ENCODE assay signal across 11 cellular contexts in genomic region chr19:46678110-46678732, GRCh38. TPM values are rescaled to one million over a fixed set of nuclear protein-coding genes. Genes with fewer than 3 reads are reported as not detected.
DNase-seq lines count a peak whose midpoint lies in the region; ATAC-seq, FAIRE-seq and TF ChIP-seq lines count a peak whose summit lies in the region.
"Had no signal": no experiment of that assay in that cellular context is flagged by ENCODE, and none has a peak within 500 bp of the region (broad histone marks: within the 10 kb centered on the region; RNA-seq: fewer than 3 reads in every experiment).

No MANE protein-coding gene starts in this region.

- peak; percentile 41 to 60 for ATAC-seq in right cardiac atrium
- peak; percentile 75 for ATAC-seq in left colon

- WGBS in right cardiac atrium, result 84% methylated on average over 26 of the region's 26 CpGs

- H3K36me3 ChIP-seq in left ventricle myocardium inferior, result peaks cover 81% of the 10 kb centered on the region

- H3K27me3 ChIP-seq in right cardiac atrium (ENCODE audit: control insufficient read depth, insufficient read depth) (no peaks in the 10 kb centered on the region), left ventricle myocardium inferior (ENCODE audit: low read depth) (no peaks in the 10 kb centered on the region)

- intact Hi-C loops in right cardiac atrium (cut with DNase I) (no loop called here), left ventricle myocardium inferior (cut with micrococcal nuclease) (no loop called here), left colon (cut with DNase I, micrococcal nuclease) (no loop called here)

- H3K4me1 ChIP-seq in right cardiac atrium (ENCODE audit: control insufficient read depth, insufficient read depth, low read length) (no peaks in the 10 kb centered on the region), left ventricle myocardium inferior (no peaks in the 10 kb centered on the region)

- H3K9me3 ChIP-seq in right cardiac atrium (ENCODE audit: control insufficient read depth, low read length), result no peaks in the 10 kb centered on the region
- H3K9me3 ChIP-seq in left ventricle myocardium inferior (replicated peaks), result no peaks in the 10 kb centered on the region

- H3K4me3 ChIP-seq in right cardiac atrium (ENCODE audit: low read length), result no peak overlapping the region
- no peak overlapping the region for H3K4me3 ChIP-seq in left ventricle myocardium inferior

- TF ChIP-seq CTCF in left ventricle myocardium inferior (IDR thresholded peaks at IDR 0.05; ENCODE audit: borderline replicate concordance), result no peak
- no peak for TF ChIP-seq CTCF in D721Med (IDR thresholded peaks at IDR 0.05; ENCODE audit: insufficient read depth, missing control alignments)

- FAIRE-seq in urothelium cell line (lab: Jason Lieb, UNC), result peak; percentile 40
- no peak for FAIRE-seq in D721Med (lab: Jason Lieb, UNC)

- peak in 2 of 3 donors; percentile 35 to 71 for DNase-seq in right cardiac atrium
- no peak for DNase-seq in left ventricle myocardium inferior
- DNase-seq in activated CD8-positive, alpha-beta memory T cell treated with anti-CD3 and anti-CD28 coated beads, Interleukin-2, amount 50 U/mL, for 48 hours, result peak; percentile 81
- DNase-seq in left colon, result peak; percentile 40
- peak; percentile 61 for DNase-seq in urothelium cell line (ENCODE audit: low spot score)
- no peak for DNase-seq in RKO (ENCODE audit: low spot score)
- DNase-seq in NOMO-1 treated with DMSO at 0.1 percent for 48 hours (lab: John Stamatoyannopoulos, UW; ENCODE audit: unreplicated experiment), result no peak
- DNase-seq in D721Med (ENCODE audit: insufficient read length, low spot score), result no peak

- H3K27ac ChIP-seq in right cardiac atrium (ENCODE audit: low read length) (no peak overlapping the region), left ventricle myocardium inferior (replicated peaks) (no peak overlapping the region)
- H3K27ac ChIP-seq: C4-2B had no signal

RNA-seq across cellular contexts. Expression of gene DACT3, which starts 17.2 kb away (rescaled TPM):
- total RNA-seq in right cardiac atrium (10 to 100 TPM; 24.6 to 46.5 (median 37.2) TPM), left ventricle myocardium inferior (18.3 TPM), left colon (1 to 10 TPM; 1.1 to 7.8 TPM)
- polyA plus RNA-seq in right cardiac atrium, result 28.3 TPM
- total RNA-seq: NCI-H460 had no signal

RNA-seq across cellular contexts. Expression of gene PRKD2, which starts 38.7 kb away (rescaled TPM):
- total RNA-seq in right cardiac atrium, result 10 to 100 TPM; 14.2 to 16.6 (median 14.8) TPM
- polyA plus RNA-seq in right cardiac atrium, result 11.3 TPM
- total RNA-seq in left ventricle myocardium inferior, result 7.9 TPM
- total RNA-seq in left colon, result 10 to 100 TPM; 62.5 to 64.4 TPM

RNA-seq across cellular contexts. Expression of gene GNG8, which starts 42.2 kb away (rescaled TPM):
- total RNA-seq in right cardiac atrium (1 to 10 TPM; 3.0 to 7.4 (median 4.7) TPM), left ventricle myocardium inferior (not detected), left colon (not detected)
- not detected for polyA plus RNA-seq in right cardiac atrium
- total RNA-seq: NCI-H460, subcutaneous adipose tissue had no signal

RNA-seq across cellular contexts. Expression of gene PTGIR, which starts 53.3 kb away (rescaled TPM):
- 10 to 100 TPM in 2 of 4 donors, 1 to 10 TPM in 2; 7.6 to 13.5 (median 9.5) TPM for total RNA-seq in right cardiac atrium
- polyA plus RNA-seq in right cardiac atrium, result 6.7 TPM
- total RNA-seq in left ventricle myocardium inferior, result 3.7 TPM
- total RNA-seq in left colon, result 1 to 10 TPM in 1 of 2 donors, under 1 TPM in 1; 0.58 to 1.6 TPM
- total RNA-seq: NCI-H460 had no signal

Comparison
In these comparisons a context has a peak if more than half of its experiments do, and no peak if none do; other contexts are left out.
1. DNase-seq: peak in right cardiac atrium (2 of 3), activated CD8-positive, alpha-beta memory T cell treated with anti-CD3 and anti-CD28 coated beads, Interleukin-2, amount 50 U/mL, for 48 hours (single experiment), left colon (2 of 2) and urothelium cell line (single experiment); none in left ventricle myocardium inferior (single experiment), RKO (single experiment), NOMO-1 treated with DMSO at 0.1 percent for 48 hours (single experiment) and D721Med (single experiment).